ENCODE assay signal across 8 cellular contexts in genomic region chr19:19591133-19591825, GRCh38. TPM values are rescaled to one million over a fixed set of nuclear protein-coding genes. Genes with fewer than 3 reads are reported as not detected.
DNase-seq lines count a peak whose midpoint lies in the region; ATAC-seq, FAIRE-seq and TF ChIP-seq lines count a peak whose summit lies in the region.

No MANE protein-coding gene starts in this region.

- 48 to 57% (median 55%) methylated on average over 13 of the region's 13 CpGs for WGBS in small intestine, 3 donors

- ATAC-seq in HG03196 (IDR thresholded peaks at IDR 0.05; ENCODE audit: unreplicated experiment) (no peak), GM19467 (IDR thresholded peaks at IDR 0.05; ENCODE audit: unreplicated experiment) (no peak)

- no peaks in the 10 kb centered on the region for H3K36me3 ChIP-seq in small intestine (ENCODE audit: control insufficient read depth in 2 of 2, insufficient read depth in 2 of 2, low read length in 2 of 2)

- H3K27ac ChIP-seq in small intestine (ENCODE audit: low read depth in 1 of 2, low read length in 1 of 2), result peak overlapping the region; percentile 9 to 83

- H3K9me3 ChIP-seq in small intestine (ENCODE audit: control insufficient read depth, low read depth), result no peaks in the 10 kb centered on the region

- FAIRE-seq in small intestine (lab: Jason Lieb, UNC), result no peak

- H3K27me3 ChIP-seq in small intestine (ENCODE audit: control insufficient read depth in 2 of 2, insufficient read depth in 2 of 2, low read length in 2 of 2), result no peaks in the 10 kb centered on the region

- DNase-seq in AG08396 (ENCODE audit: low spot score) (peak; percentile 90), GM20000 (ENCODE audit: low spot score) (peak; percentile 79), NCI-H1694 treated with DMSO at 0.1 percent for 48 hours (lab: John Stamatoyannopoulos, UW) (peak; percentile 58), activated T-cell treated with anti-CD3 and anti-CD28 coated beads for 4 hours (peak; percentile 51), fibroblast of the aortic adventitia (ENCODE audit: low read depth) (peak; percentile 91), small intestine (peak; percentile 56)

- TF ChIP-seq CTCF in GM20000 (IDR thresholded peaks at IDR 0.05; ENCODE audit: extremely low read depth, missing control alignments) (no peak), fibroblast of the aortic adventitia (IDR thresholded peaks at IDR 0.05; ENCODE audit: insufficient read depth, low read length) (no peak)

- H3K4me1 ChIP-seq in small intestine (ENCODE audit: control insufficient read depth in 2 of 2, insufficient read depth in 1 of 2, low read depth in 1 of 2, low read length in 1 of 2), result peaks cover 2 to 6% of the 10 kb centered on the region in 2 donors

- H3K4me3 ChIP-seq in fibroblast of the aortic adventitia (ENCODE audit: low read depth, low read length), result no peak overlapping the region
- H3K4me3 ChIP-seq in small intestine (ENCODE audit: low read depth in 1 of 2, low read length in 2 of 2), result no peak overlapping the region

RNA-seq across cellular contexts. Expression of gene PBX4, which starts 27.2 kb away (rescaled TPM):
- total RNA-seq in fibroblast of the aortic adventitia (ENCODE audit: low replicate concordance), result 0.33 and 0.45 TPM in 2 replicates
- polyA plus RNA-seq in small intestine, result 1 to 10 TPM in 2 of 3 donors, under 1 TPM in 1; 0.89 to 2.5 (median 1.9) TPM

RNA-seq across cellular contexts. Expression of gene LPAR2, which starts 36.7 kb away (rescaled TPM):
- 0.33 and 1.1 TPM in 2 replicates for total RNA-seq in fibroblast of the aortic adventitia (ENCODE audit: low replicate concordance)
- polyA plus RNA-seq in small intestine, result 10 to 100 TPM; 10.7 to 21.6 (median 13.1) TPM

RNA-seq across cellular contexts. Expression of gene GMIP, which starts 52.2 kb away (rescaled TPM):
- total RNA-seq in fibroblast of the aortic adventitia (ENCODE audit: low replicate concordance), result 2.0 and 3.2 TPM in 2 replicates
- 10 to 100 TPM; 11.2 to 15.1 (median 13.8) TPM for polyA plus RNA-seq in small intestine

RNA-seq across cellular contexts. Expression of gene CILP2, which starts 53.2 kb away (rescaled TPM):
- 0.18 and 2.5 TPM in 2 replicates for total RNA-seq in fibroblast of the aortic adventitia (ENCODE audit: low replicate concordance)
- under 1 TPM in 1 of 3 donors, not detected in 2; 0.09 TPM for polyA plus RNA-seq in small intestine
